ENCODE assay signal across 8 cellular contexts in genomic region chr4:143184503-143185252, GRCh38. TPM values are rescaled to one million over a fixed set of nuclear protein-coding genes. Genes with fewer than 3 reads are reported as not detected.
DNase-seq lines count a peak whose midpoint lies in the region; TF ChIP-seq lines count a peak whose summit lies in the region.

USP38 (plus strand) TSS chr4:143184917; CDS start chr4:143185451, 534 bp downstream.

- H3K27ac ChIP-seq in stomach smooth muscle (ENCODE audit: low read length): peak within 1 kb of the TSS; percentile 91

- peak; percentile 88 for DNase-seq in H7
- DNase-seq in M059J (ENCODE audit: low read depth): peak; percentile 93
- peak; percentile 74 for DNase-seq in SHP77 treated with DMSO at 0.1 percent for 48 hours (lab: John Stamatoyannopoulos, UW)
- peak; percentile 70 for DNase-seq in activated gamma-delta T cell (lab: John Stamatoyannopoulos, UW)
- peak; percentile 94 for DNase-seq in fibroblast of villous mesenchyme (ENCODE audit: low read depth)
- peak; percentile 75 for DNase-seq in neural crest cell (ENCODE audit: low read depth, low spot score)

- peaks cover 51% of the 10 kb centered on the region for H3K4me1 Mint-ChIP-seq in neural crest cell

- peak within 1 kb of the TSS; percentile 93 for H3K4me3 Mint-ChIP-seq in neural crest cell

- peak within 1 kb of the TSS; percentile 99 for H3K27ac Mint-ChIP-seq in neural crest cell (ENCODE audit: unreplicated experiment)

- no peaks in the 10 kb centered on the region; the same call in 1 of the 2 replicates for H3K4me1 ChIP-seq in ES-I3 (ENCODE audit: insufficient read depth, low read length)
- H3K4me1 ChIP-seq in stomach smooth muscle (ENCODE audit: control insufficient read depth, insufficient read depth, low read length): peaks cover 8% of the 10 kb centered on the region

- H3K27me3 ChIP-seq in H7 (ENCODE audit: control insufficient read depth, insufficient read depth, low read length): no peaks in the 10 kb centered on the region
- no peaks in the 10 kb centered on the region for H3K27me3 ChIP-seq in stomach smooth muscle (ENCODE audit: control insufficient read depth in 1 of 2, insufficient read depth in 2 of 2, low read length in 2 of 2)

- H3K9me3 ChIP-seq in ES-I3 (ENCODE audit: control insufficient read depth, insufficient read depth, low read length) (no peaks in the 10 kb centered on the region), stomach smooth muscle (ENCODE audit: control insufficient read depth in 2 of 2, low read length in 2 of 2) (no peaks in the 10 kb centered on the region)

- H3K27me3 Mint-ChIP-seq in neural crest cell (ENCODE audit: low read depth): no peaks in the 10 kb centered on the region

- H3K4me3 ChIP-seq in H7 (ENCODE audit: insufficient read depth, low read depth, low read length): peak within 1 kb of the TSS; percentile 97
- peak within 1 kb of the TSS; percentile 87 for H3K4me3 ChIP-seq in fibroblast of villous mesenchyme (ENCODE audit: low read depth, low read length)
- H3K4me3 ChIP-seq in stomach smooth muscle (ENCODE audit: low read length in 2 of 2): peak within 1 kb of the TSS; percentile 84 to 90

- H3K9ac ChIP-seq in ES-I3 (ENCODE audit: low read depth, low read length) (peak within 1 kb of the TSS; percentile 84), stomach smooth muscle (ENCODE audit: low read length in 2 of 2) (peak within 1 kb of the TSS; percentile 87 to 95)

- H3K9me3 Mint-ChIP-seq in neural crest cell: peaks cover 5% of the 10 kb centered on the region

- H3K36me3 ChIP-seq in ES-I3 (ENCODE audit: insufficient read depth, low read length) (no peaks in the 10 kb centered on the region), H7 (replicated peaks; ENCODE audit: control insufficient read depth, insufficient read depth, low read length) (no peaks in the 10 kb centered on the region; the same call in 1 of the 2 replicates), stomach smooth muscle (ENCODE audit: control insufficient read depth in 2 of 2, insufficient read depth in 2 of 2, low read length in 2 of 2) (no peaks in the 10 kb centered on the region)

- TF ChIP-seq CTCF in fibroblast of villous mesenchyme (IDR thresholded peaks at IDR 0.05; ENCODE audit: insufficient read depth, low read depth, low read length): peak; percentile 4
- no peak for TF ChIP-seq CTCF in neural crest cell (conservative IDR thresholded peaks at IDR 0.05)

- peaks cover 7% of the 10 kb centered on the region for H3K36me3 Mint-ChIP-seq in neural crest cell (ENCODE audit: low read depth)

RNA-seq across cellular contexts. Expression of gene USP38, which starts in this region (rescaled TPM):
- 16.8 and 17.8 TPM in 2 replicates for total RNA-seq in H7 (2014; rRNA removed; shearing (Covaris generic))
- total RNA-seq in M059J (2014; rRNA removed; shearing (Covaris generic)): 13.9 and 19.6 TPM in 2 replicates
- total RNA-seq in fibroblast of villous mesenchyme (27.4 and 29.4 TPM in 2 replicates), neural crest cell (14.9 and 15.2 TPM in 2 replicates)

Comparison
In these comparisons a context has a peak if more than half of its experiments do, and no peak if none do; other contexts are left out.
1. Peak in every context shown above with its lines: DNase-seq, H3K4me3 ChIP-seq and H3K27ac ChIP-seq.